In the genomic region with DNA sequence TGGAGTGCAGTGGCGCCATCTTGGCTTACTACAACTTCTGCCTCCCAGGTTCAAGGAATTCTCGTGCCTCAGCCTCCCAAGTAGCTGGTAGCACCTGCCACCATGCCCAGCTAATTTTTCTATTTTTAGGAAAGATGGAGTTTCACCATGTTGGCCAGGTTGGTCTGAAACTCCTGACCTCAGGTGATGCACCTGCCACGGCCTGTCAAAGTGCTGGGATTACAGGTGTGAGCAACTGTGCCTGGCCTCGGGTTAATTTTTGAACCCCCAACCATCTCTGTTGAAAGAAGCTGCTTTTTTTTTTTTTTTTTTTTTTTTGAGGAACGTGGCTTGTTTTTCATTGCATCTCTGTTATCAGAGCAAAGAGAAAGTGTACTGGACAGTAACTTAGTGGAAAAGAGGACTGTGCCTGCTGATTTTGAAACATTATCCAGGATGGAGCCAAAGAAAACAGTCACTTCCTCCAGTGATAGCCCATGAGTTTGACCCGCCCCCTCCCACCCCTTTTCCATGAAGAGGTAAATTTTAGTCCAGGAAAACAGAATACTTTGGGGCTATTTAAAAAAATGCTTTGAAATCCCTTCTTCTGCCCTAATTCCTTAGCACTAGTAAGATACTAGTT, we compare ENCODE assay signal across 1 cellular context.
TF ChIP-seq lines count a peak whose summit lies in the region.

No MANE protein-coding gene starts in this region.

TF ChIP-seq in K562, 482 proteins besides CTCF, POLR2A, EP300 and RAD21:
- TF ChIP-seq YY1 (IDR thresholded peaks at IDR 0.05; ENCODE audit: borderline replicate concordance in 1 of 3, control insufficient read depth in 1 of 3, extremely low read depth in 1 of 3, insufficient read depth in 3 of 3, insufficient read length in 1 of 3, insufficient replicate concordance in 2 of 3, low read depth in 1 of 3, low read length in 2 of 3) (peak in 1 of 3 experiments; percentile 39), BRD9 (IDR thresholded peaks at IDR 0.05; ENCODE audit: low read depth, partially characterized antibody) (no peak), ZFPM2 (CRISPR knock-in tag; IDR thresholded peaks at IDR 0.05) (no peak)
